In the genomic region with DNA sequence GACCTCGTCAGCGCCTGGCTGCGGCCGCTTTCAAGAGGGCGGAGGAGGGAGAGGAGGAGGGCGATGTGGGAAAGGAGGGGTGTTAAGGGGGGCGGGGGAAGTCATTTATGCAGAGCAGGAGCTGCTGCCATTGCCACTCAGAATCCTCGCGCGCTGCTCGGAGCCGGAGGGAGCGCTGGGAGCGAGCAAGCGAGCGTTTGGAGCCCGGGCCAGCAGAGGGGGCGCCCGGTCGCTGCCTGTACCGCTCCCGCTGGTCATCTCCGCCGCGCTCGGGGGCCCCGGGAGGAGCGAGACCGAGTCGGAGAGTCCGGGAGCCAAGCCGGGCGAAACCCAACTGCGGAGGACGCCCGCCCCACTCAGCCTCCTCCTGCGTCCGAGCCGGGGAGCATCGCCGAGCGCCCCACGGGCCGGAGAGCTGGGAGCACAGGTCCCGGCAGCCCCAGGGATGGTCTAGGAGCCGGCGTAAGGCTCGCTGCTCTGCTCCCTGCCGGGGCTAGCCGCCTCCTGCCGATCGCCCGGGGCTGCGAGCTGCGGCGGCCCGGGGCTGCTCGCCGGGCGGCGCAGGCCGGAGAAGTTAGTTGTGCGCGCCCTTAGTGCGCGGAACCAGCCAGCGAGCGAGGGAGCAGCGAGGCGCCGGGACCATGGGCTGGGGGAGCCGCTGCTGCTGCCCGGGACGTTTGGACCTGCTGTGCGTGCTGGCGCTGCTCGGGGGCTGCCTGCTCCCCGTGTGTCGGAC, we compare ENCODE assay signal across 8 cellular contexts. TPM values are rescaled to one million over a fixed set of nuclear protein-coding genes. Genes with fewer than 3 reads are reported as not detected.
DNase-seq lines count a peak whose midpoint lies in the region; ATAC-seq lines count a peak whose summit lies in the region.

A gene (plus strand): TSS at position 133 of the 736 bp plus-strand sequence. CDS start 509 bp downstream, at position 642.

- peak within 1 kb of the TSS; percentile 84 for H3K27ac ChIP-seq in mesendoderm (ENCODE audit: low read depth, low read length)

- no peak within 1 kb of the TSS for H2AK5ac ChIP-seq in mesendoderm (ENCODE audit: low read length)

- H3K9me3 ChIP-seq in endocrine pancreas (ENCODE audit: control insufficient read depth, low read length), result no peaks in the 10 kb centered on the region

- H3K36me3 ChIP-seq in endocrine pancreas (ENCODE audit: control insufficient read depth, insufficient read depth, low read length) (no peaks in the 10 kb centered on the region), mesendoderm (ENCODE audit: control insufficient read depth, insufficient read depth, low read length) (no peaks in the 10 kb centered on the region)

- peak within 1 kb of the TSS; percentile 90 for H3K56ac ChIP-seq in mesendoderm (ENCODE audit: low read length)

- peak within 1 kb of the TSS; percentile 96 for H3K4me3 ChIP-seq in endocrine pancreas (ENCODE audit: control insufficient read depth, insufficient read depth, low read length)
- H3K4me3 ChIP-seq in mesendoderm (ENCODE audit: low read length), result peak within 1 kb of the TSS; percentile 71

- peak within 1 kb of the TSS; percentile 49 for H3K4ac ChIP-seq in mesendoderm (ENCODE audit: low read depth, low read length)

- H3K18ac ChIP-seq in mesendoderm (ENCODE audit: low read length), result peak within 1 kb of the TSS; percentile 60

- H2BK15ac ChIP-seq in mesendoderm (replicated peaks; ENCODE audit: low read depth), result peak within 1 kb of the TSS; percentile 59

- H3K4me2 ChIP-seq in mesendoderm (ENCODE audit: low read length), result peak within 1 kb of the TSS; percentile 97

- no CpG with 5 or more reads among the region's 79 CpGs for WGBS in mesendoderm (ENCODE audit: extremely low coverage, insufficient coverage, low lambda C conversion rate)

- H2BK120ac ChIP-seq in mesendoderm (ENCODE audit: low read depth, low read length), result no peak within 1 kb of the TSS

- no peak within 1 kb of the TSS for H2BK5ac ChIP-seq in mesendoderm (ENCODE audit: low read length)

- H3K9ac ChIP-seq in endocrine pancreas (ENCODE audit: control insufficient read depth, insufficient read depth, low read length) (peak within 1 kb of the TSS; percentile 48), mesendoderm (ENCODE audit: low read length) (peak within 1 kb of the TSS; percentile 66)

- ATAC-seq in GM18907 (IDR thresholded peaks at IDR 0.05; ENCODE audit: unreplicated experiment), result peak; percentile 90
- ATAC-seq in HG03439 (IDR thresholded peaks at IDR 0.05; ENCODE audit: unreplicated experiment), result peak; percentile 67

- H4K8ac ChIP-seq in mesendoderm (ENCODE audit: low read depth, low read length), result no peak within 1 kb of the TSS

- DNase-seq in A172 (ENCODE audit: low spot score) (peak; percentile 81), NCI-H82 (lab: John Stamatoyannopoulos, UW) (peak; percentile 96), mesendoderm (peak; percentile 98)
- DNase-seq in activated CD8-positive, alpha-beta memory T cell treated with anti-CD3 and anti-CD28 coated beads, Interleukin-2, amount 50 U/mL, for 24 hours (ENCODE audit: extremely low read depth), result peak; percentile 51
- DNase-seq in stimulated activated CD4-positive, alpha-beta T cell treated with anti-CD3 and anti-CD28 coated beads, TNF-alpha, amount 100 ng/mL, for 48 hours (ENCODE audit: low read depth in 3 of 3), result peak; percentile 63 to 78 (median 74)

- H3K4me1 ChIP-seq in endocrine pancreas (ENCODE audit: control insufficient read depth, insufficient read depth, low read length), result peaks cover 6% of the 10 kb centered on the region
- H3K4me1 ChIP-seq in mesendoderm (ENCODE audit: control insufficient read depth, low read depth, low read length), result peaks cover 2% of the 10 kb centered on the region

- H3K27me3 ChIP-seq in endocrine pancreas (ENCODE audit: control insufficient read depth, insufficient read depth, low read length) (no peaks in the 10 kb centered on the region), mesendoderm (ENCODE audit: insufficient read depth, low read length, poor library complexity) (no peaks in the 10 kb centered on the region)

- H3K79me1 ChIP-seq in mesendoderm (ENCODE audit: low read length), result no peaks in the 10 kb centered on the region

- H3K23ac ChIP-seq in mesendoderm (ENCODE audit: low read length), result no peak within 1 kb of the TSS

- no peak within 1 kb of the TSS for H4K5ac ChIP-seq in mesendoderm (ENCODE audit: low read length)

- H3K79me2 ChIP-seq in mesendoderm (ENCODE audit: control insufficient read depth, insufficient read depth, low read length), result peaks cover 2% of the 10 kb centered on the region

RNA-seq across cellular contexts. Expression of the gene that starts here (rescaled TPM):
- 0.48 and 0.55 TPM in 2 replicates for total RNA-seq in A172 (2014; rRNA removed; shearing (Covaris generic))
- polyA plus RNA-seq in mesendoderm (2013, experiment 1 of 2), result 3.3 TPM
- 3.6 TPM for polyA plus RNA-seq in mesendoderm (2013, experiment 2 of 2)

Comparison
In these comparisons a context has a peak if more than half of its experiments do, and no peak if none do; other contexts are left out.
1. Peak in every context shown above with its lines: DNase-seq, ATAC-seq, H3K4me3 ChIP-seq and H3K27ac ChIP-seq.
2. Peak in DNase-seq in A172; RNA of the gene not detected or under 1 TPM.